In the genomic region with DNA sequence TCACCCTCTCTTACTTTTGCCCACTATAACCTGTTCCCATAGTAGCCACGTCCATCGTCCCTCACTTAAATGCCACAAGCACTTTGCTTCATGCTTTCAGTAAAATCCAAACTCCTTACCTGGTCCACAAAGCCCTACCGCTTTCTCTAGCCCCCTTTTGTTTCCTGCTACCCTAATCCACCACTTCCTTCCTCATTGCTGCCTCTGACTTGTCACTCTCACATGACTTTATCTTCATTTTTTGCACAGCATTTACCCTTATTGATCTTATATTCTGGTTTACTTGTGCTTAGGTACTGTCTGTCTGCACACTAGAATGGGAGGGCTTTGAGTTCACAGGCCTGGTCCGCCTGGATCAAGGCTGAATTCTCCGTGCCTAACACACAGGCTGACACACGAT, we compare ENCODE assay signal across 16 cellular contexts.
DNase-seq lines count a peak whose midpoint lies in the region; ATAC-seq and TF ChIP-seq lines count a peak whose summit lies in the region.
"Had no signal": no experiment of that assay in that cellular context is flagged by ENCODE, and none has a peak within 500 bp of the region (broad histone marks: within the 10 kb centered on the region; RNA-seq: fewer than 3 reads in every experiment).

No MANE protein-coding gene starts in this region.

- H2AFZ ChIP-seq in MM.1S (ENCODE audit: low read length) (no peak overlapping the region), PC-9 (no peak overlapping the region)

- peak; percentile 30 for ATAC-seq in activated CD8-positive, alpha-beta memory T cell treated with anti-CD3 and anti-CD28 coated beads, Interleukin-2, amount 10 ng/mL, durations not matched to agents 7 days and 5 days
- no peak for ATAC-seq in stimulated activated memory B cell treated with anti-CD40 and anti-IgM and Interleukin-4, amounts not matched to agents 10 μg/mL and 1 μg/mL and 100 μg/mL, for 72 hours
- no peak for ATAC-seq in HG03139 (IDR thresholded peaks at IDR 0.05; ENCODE audit: unreplicated experiment)
- ATAC-seq in GM19455 (IDR thresholded peaks at IDR 0.05; ENCODE audit: unreplicated experiment) = no peak
- ATAC-seq: HCT116 had no signal

- H3K27ac ChIP-seq in MM.1S (ENCODE audit: low read length) (no peak overlapping the region), PC-9 (no peak overlapping the region)
- H3K27ac ChIP-seq: RWPE1 had no signal

- H3F3A ChIP-seq in MM.1S (ENCODE audit: insufficient read depth, low read length) = peaks cover 18% of the 10 kb centered on the region
- H3F3A ChIP-seq in PC-9 (ENCODE audit: insufficient read depth, low read depth) = no peaks in the 10 kb centered on the region

- H3K9me2 ChIP-seq in MM.1S (replicated peaks; ENCODE audit: insufficient read depth, low read length) = no peaks in the 10 kb centered on the region
- no peaks in the 10 kb centered on the region for H3K9me2 ChIP-seq in PC-9 (ENCODE audit: insufficient read depth)

- H3K4me2 ChIP-seq in MM.1S (ENCODE audit: low read depth, low read length) = no peak overlapping the region
- no peak overlapping the region for H3K4me2 ChIP-seq in PC-9

- CTCF ChIA-PET in activated CD8-positive, alpha-beta memory T cell treated with anti-CD3 and anti-CD28 coated beads, Interleukin-2, amount 10 ng/mL, durations not matched to agents 7 days and 5 days (lab: Charles Lee) = no interaction called here
- CTCF ChIA-PET in PC-9 (lab: Charles Lee) = no interaction called here

- H3K27me3 ChIP-seq in MM.1S (replicated peaks; ENCODE audit: insufficient read depth, low read length) (no peaks in the 10 kb centered on the region), PC-9 (ENCODE audit: insufficient read depth, low read depth) (peaks cover 47% of the 10 kb centered on the region)

- H3K36me3 ChIP-seq in MM.1S (replicated peaks; ENCODE audit: insufficient read depth, low read length) (peaks cover 33% of the 10 kb centered on the region), PC-9 (ENCODE audit: low read depth) (no peaks in the 10 kb centered on the region)

- no peaks in the 10 kb centered on the region for H3K27me3 Mint-ChIP-seq in activated CD8-positive, alpha-beta memory T cell treated with anti-CD3 and anti-CD28 coated beads, Interleukin-2, amount 10 ng/mL, durations not matched to agents 7 days and 5 days
- H3K27me3 Mint-ChIP-seq in activated T-helper 2 cell treated with anti-CD3 and anti-CD28 coated beads, Interferon-gamma antibody, Interleukin-2, Interleukin-4, amounts not matched to agents 10 μg/mL and 5 μg/mL and 100 μg/mL, durations not matched to agents 14 hours and 24 hours and 36 hours (ENCODE audit: low read depth) = no peaks in the 10 kb centered on the region
- no peaks in the 10 kb centered on the region for H3K27me3 Mint-ChIP-seq in stimulated activated memory B cell treated with anti-CD40 and anti-IgM and Interleukin-4, amounts not matched to agents 10 μg/mL and 1 μg/mL and 100 μg/mL, for 72 hours

- no peak for TF ChIP-seq CTCF in MM.1S (IDR thresholded peaks at IDR 0.05; ENCODE audit: low read length)
- TF ChIP-seq CTCF in PC-9 (conservative IDR thresholded peaks at IDR 0.05) = no peak

- H3K36me3 Mint-ChIP-seq in activated CD8-positive, alpha-beta memory T cell treated with anti-CD3 and anti-CD28 coated beads, Interleukin-2, amount 10 ng/mL, durations not matched to agents 7 days and 5 days = peaks cover 49% of the 10 kb centered on the region
- H3K36me3 Mint-ChIP-seq in activated T-helper 2 cell treated with anti-CD3 and anti-CD28 coated beads, Interferon-gamma antibody, Interleukin-2, Interleukin-4, amounts not matched to agents 10 μg/mL and 5 μg/mL and 100 μg/mL, durations not matched to agents 14 hours and 24 hours and 36 hours (ENCODE audit: low read depth) = peaks cover 60% of the 10 kb centered on the region
- peaks cover 83% of the 10 kb centered on the region for H3K36me3 Mint-ChIP-seq in stimulated activated memory B cell treated with anti-CD40 and anti-IgM and Interleukin-4, amounts not matched to agents 10 μg/mL and 1 μg/mL and 100 μg/mL, for 72 hours

- no peak overlapping the region for H3K4me3 ChIP-seq in MM.1S (ENCODE audit: low read length)
- no peak overlapping the region for H3K4me3 ChIP-seq in PC-9

- H3K9me3 Mint-ChIP-seq in activated CD8-positive, alpha-beta memory T cell treated with anti-CD3 and anti-CD28 coated beads, Interleukin-2, amount 10 ng/mL, durations not matched to agents 7 days and 5 days (ENCODE audit: low read depth) = no peaks in the 10 kb centered on the region
- H3K9me3 Mint-ChIP-seq in activated T-helper 2 cell treated with anti-CD3 and anti-CD28 coated beads, Interferon-gamma antibody, Interleukin-2, Interleukin-4, amounts not matched to agents 10 μg/mL and 5 μg/mL and 100 μg/mL, durations not matched to agents 14 hours and 24 hours and 36 hours = peaks cover 3% of the 10 kb centered on the region
- no peaks in the 10 kb centered on the region for H3K9me3 Mint-ChIP-seq in stimulated activated memory B cell treated with anti-CD40 and anti-IgM and Interleukin-4, amounts not matched to agents 10 μg/mL and 1 μg/mL and 100 μg/mL, for 72 hours

- H3K4me1 Mint-ChIP-seq in activated CD8-positive, alpha-beta memory T cell treated with anti-CD3 and anti-CD28 coated beads, Interleukin-2, amount 10 ng/mL, durations not matched to agents 7 days and 5 days = peaks cover 29% of the 10 kb centered on the region
- H3K4me1 Mint-ChIP-seq in activated T-helper 2 cell treated with anti-CD3 and anti-CD28 coated beads, Interferon-gamma antibody, Interleukin-2, Interleukin-4, amounts not matched to agents 10 μg/mL and 5 μg/mL and 100 μg/mL, durations not matched to agents 14 hours and 24 hours and 36 hours (ENCODE audit: low read depth) = peaks cover 9% of the 10 kb centered on the region
- H3K4me1 Mint-ChIP-seq in stimulated activated memory B cell treated with anti-CD40 and anti-IgM and Interleukin-4, amounts not matched to agents 10 μg/mL and 1 μg/mL and 100 μg/mL, for 72 hours = peaks cover 45% of the 10 kb centered on the region

- intact Hi-C loops in activated T-helper 2 cell treated with anti-CD3 and anti-CD28 coated beads, Interferon-gamma antibody, Interleukin-2, Interleukin-4, amounts not matched to agents 10 μg/mL and 5 μg/mL and 100 μg/mL, durations not matched to agents 14 hours and 24 hours and 36 hours (cut with micrococcal nuclease) = no loop called here
- intact Hi-C loops in PC-9 (cut with micrococcal nuclease; ENCODE audit: unreplicated experiment) = no loop called here

- POLR2A ChIA-PET in PC-9 (lab: Charles Lee; ENCODE audit: unreplicated experiment) = no interaction called here

- peak overlapping the region; percentile 27 for H3K27ac Mint-ChIP-seq in activated CD8-positive, alpha-beta memory T cell treated with anti-CD3 and anti-CD28 coated beads, Interleukin-2, amount 10 ng/mL, durations not matched to agents 7 days and 5 days
- peak overlapping the region; percentile 56 for H3K27ac Mint-ChIP-seq in activated T-helper 2 cell treated with anti-CD3 and anti-CD28 coated beads, Interferon-gamma antibody, Interleukin-2, Interleukin-4, amounts not matched to agents 10 μg/mL and 5 μg/mL and 100 μg/mL, durations not matched to agents 14 hours and 24 hours and 36 hours
- peak overlapping the region; percentile 28 for H3K27ac Mint-ChIP-seq in stimulated activated memory B cell treated with anti-CD40 and anti-IgM and Interleukin-4, amounts not matched to agents 10 μg/mL and 1 μg/mL and 100 μg/mL, for 72 hours

- peaks cover 33% of the 10 kb centered on the region for H3K4me1 ChIP-seq in MM.1S (ENCODE audit: low read length)
- H3K4me1 ChIP-seq in PC-9 (replicated peaks; ENCODE audit: insufficient read depth) = no peaks in the 10 kb centered on the region

- no peak overlapping the region for H3K4me3 Mint-ChIP-seq in activated CD8-positive, alpha-beta memory T cell treated with anti-CD3 and anti-CD28 coated beads, Interleukin-2, amount 10 ng/mL, durations not matched to agents 7 days and 5 days
- no peak overlapping the region for H3K4me3 Mint-ChIP-seq in activated T-helper 2 cell treated with anti-CD3 and anti-CD28 coated beads, Interferon-gamma antibody, Interleukin-2, Interleukin-4, amounts not matched to agents 10 μg/mL and 5 μg/mL and 100 μg/mL, durations not matched to agents 14 hours and 24 hours and 36 hours (ENCODE audit: low read depth)
- no peak overlapping the region for H3K4me3 Mint-ChIP-seq in stimulated activated memory B cell treated with anti-CD40 and anti-IgM and Interleukin-4, amounts not matched to agents 10 μg/mL and 1 μg/mL and 100 μg/mL, for 72 hours
- H3K4me3 Mint-ChIP-seq: CD14-positive monocyte had no signal

- H4K20me1 ChIP-seq in MM.1S (ENCODE audit: insufficient read depth, low read length) (no peaks in the 10 kb centered on the region), PC-9 (ENCODE audit: insufficient read depth) (no peaks in the 10 kb centered on the region)

- no peak overlapping the region for H3K9ac ChIP-seq in MM.1S (ENCODE audit: low read length)

- H3K79me2 ChIP-seq in MM.1S (ENCODE audit: low read length) (peaks cover 34% of the 10 kb centered on the region), PC-9 (ENCODE audit: low read depth) (no peaks in the 10 kb centered on the region)

- H3K9me3 ChIP-seq in MM.1S (replicated peaks; ENCODE audit: insufficient read depth, low read length) (no peaks in the 10 kb centered on the region), PC-9 (ENCODE audit: insufficient read depth, low read depth) (no peaks in the 10 kb centered on the region)

- BruUV-seq in PC-9 (replicated peaks; lab: Mats Ljungman, UMichigan) = no TSS peak

- DNase-seq in activated CD8-positive, alpha-beta memory T cell treated with anti-CD3 and anti-CD28 coated beads, Interleukin-2, amount 10 ng/mL, durations not matched to agents 7 days and 5 days = no peak
- no peak for DNase-seq in activated CD8-positive, alpha-beta memory T cell treated with anti-CD3 and anti-CD28 coated beads, Interleukin-2, amount 50 U/mL, for 4 hours
- DNase-seq in MM.1S (peak; percentile 18), PC-9 (no peak)
- DNase-seq in activated T-helper 2 cell treated with anti-CD3 and anti-CD28 coated beads, Interferon-gamma antibody, Interleukin-2, Interleukin-4, amounts not matched to agents 10 μg/mL and 5 μg/mL and 100 μg/mL, durations not matched to agents 14 hours and 24 hours and 36 hours (ENCODE audit: low spot score) = no peak
- DNase-seq: DMS79 treated with DMSO at 0.1 percent for 48 hours, NCI-H1048, NCI-H2227 treated with DMSO at 0.1 percent for 48 hours, NCI-H526, OCI-M1 had no signal
